ENCODE assay signal across 22 cellular contexts in genomic region chr6:127051571-127052260, GRCh38.
A peak's percentile ranks its signal among the peaks of the same experiment; 100 is the strongest.
DNase-seq lines count a peak whose midpoint lies in the region; ATAC-seq and TF ChIP-seq lines count a peak whose summit lies in the region.
"Had no signal": no experiment of that assay in that cellular context is flagged by ENCODE, and none has a peak within 500 bp of the region (broad histone marks: within the 10 kb centered on the region; RNA-seq: fewer than 3 reads in every experiment).

No MANE protein-coding gene starts in this region.

- H3K4me2 ChIP-seq in osteoblast (ENCODE audit: insufficient read depth, low read length), result no peak overlapping the region
- H3K4me2 ChIP-seq: BLaER1 had no signal

- H3K4me3 ChIP-seq in osteoblast (ENCODE audit: insufficient read depth, low read length), result no peak overlapping the region
- H3K4me3 ChIP-seq in upper lobe of right lung, result no peak overlapping the region
- H3K4me3 ChIP-seq: BLaER1, left ventricle myocardium inferior, sigmoid colon, suprapubic skin had no signal

- no peaks in the 10 kb centered on the region for H4K20me1 ChIP-seq in osteoblast (ENCODE audit: insufficient read depth, low read length)
- H4K20me1 ChIP-seq: BLaER1 had no signal

- peak; percentile 16 for DNase-seq in COLO829 (ENCODE audit: low spot score)
- DNase-seq in NCI-H226, result peak; percentile 44
- peak; percentile 71 for DNase-seq in fibroblast of gingiva (ENCODE audit: low read depth)
- no peak for DNase-seq in osteoblast (ENCODE audit: insufficient read length, low spot score, missing footprints)
- no peak for DNase-seq in HPDE6-E6E7 (ENCODE audit: extremely low spot score)
- no peak for DNase-seq in iPS-NIHi7 (ENCODE audit: extremely low spot score)
- DNase-seq in upper lobe of right lung, result no peak
- DNase-seq: activated CD4-positive, alpha-beta T cell treated with anti-CD3 and anti-CD28 coated beads, Interleukin-2, amount 50 U/mL, for 1 hour; activated naive CD4-positive, alpha-beta T cell treated with anti-CD3 and anti-CD28 coated beads, Interleukin-2, amount 10 ng/mL, durations not matched to agents 7 days and 5 days; DMS 273 treated with DMSO at 0.1 percent for 48 hours; effector CD4-positive, alpha-beta T cell; left ventricle myocardium inferior; NCI-H187; NCI-H446; NK-92 treated with Interleukin-12 subunit alpha and Interleukin-12 subunit beta, amount 100 ng/mL, for 24 hours; sigmoid colon; stimulated activated CD4-positive, alpha-beta T cell treated with anti-CD3 and anti-CD28 coated beads, Interleukin-2, amount 100 ng/mL, for 48 hours had no signal

- ATAC-seq in HG03095 (IDR thresholded peaks at IDR 0.05; ENCODE audit: unreplicated experiment) (no peak), upper lobe of right lung (no peak)
- ATAC-seq: HCT116 had no signal

- TF ChIP-seq CTCF in osteoblast (IDR thresholded peaks at IDR 0.05; ENCODE audit: extremely low read depth, low read depth, low read length) (no peak), upper lobe of right lung (IDR thresholded peaks at IDR 0.05) (no peak)

- H3K4me1 ChIP-seq in osteoblast (ENCODE audit: insufficient read depth, low read length) (peaks cover 23% of the 10 kb centered on the region), upper lobe of right lung (no peaks in the 10 kb centered on the region)
- H3K4me1 ChIP-seq: BLaER1, left ventricle myocardium inferior, sigmoid colon, suprapubic skin had no signal

- H3K27ac ChIP-seq in osteoblast (ENCODE audit: low read depth, low read length) (peak overlapping the region; percentile 61), upper lobe of right lung (no peak overlapping the region)
- H3K27ac ChIP-seq: BLaER1, left ventricle myocardium inferior, RWPE1, sigmoid colon, suprapubic skin had no signal

- no peak overlapping the region for H2AFZ ChIP-seq in osteoblast (ENCODE audit: low read length)

- H3K9me3 ChIP-seq in osteoblast (ENCODE audit: low read depth, low read length) (no peaks in the 10 kb centered on the region), upper lobe of right lung (no peaks in the 10 kb centered on the region)
- H3K9me3 ChIP-seq: BLaER1 had no signal

- H3K36me3 ChIP-seq in osteoblast (ENCODE audit: insufficient read depth, low read length) (no peaks in the 10 kb centered on the region), upper lobe of right lung (no peaks in the 10 kb centered on the region)
- H3K36me3 ChIP-seq: BLaER1, left ventricle myocardium inferior, sigmoid colon, suprapubic skin had no signal

- intact Hi-C loops in upper lobe of right lung (cut with DNase I), result no loop called here

- H3K79me2 ChIP-seq in osteoblast (ENCODE audit: insufficient read depth, low read length), result no peaks in the 10 kb centered on the region

- no peaks in the 10 kb centered on the region for H3K27me3 ChIP-seq in osteoblast (ENCODE audit: insufficient read depth, low read length)
- no peaks in the 10 kb centered on the region for H3K27me3 ChIP-seq in upper lobe of right lung
- H3K27me3 ChIP-seq: BLaER1, sigmoid colon, suprapubic skin had no signal

Comparison
In these comparisons a context has a peak if more than half of its experiments do, and no peak if none do; other contexts are left out.
1. DNase-seq: peak in COLO829 (single experiment), NCI-H226 (single experiment) and fibroblast of gingiva (single experiment); none in osteoblast (single experiment), HPDE6-E6E7 (single experiment), iPS-NIHi7 (single experiment) and upper lobe of right lung (single experiment).